In genomic region chr18:62723666-62724281, GRCh38 we compare ENCODE assay signal across 22 cellular contexts. TPM values are rescaled to one million over a fixed set of nuclear protein-coding genes. Genes with fewer than 3 reads are reported as not detected.
DNase-seq lines count a peak whose midpoint lies in the region; ATAC-seq, FAIRE-seq and TF ChIP-seq lines count a peak whose summit lies in the region.
"Had no signal": no experiment of that assay in that cellular context is flagged by ENCODE, and none has a peak within 500 bp of the region (broad histone marks: within the 10 kb centered on the region; RNA-seq: fewer than 3 reads in every experiment).

No MANE protein-coding gene starts in this region.

- H3K36me3 Mint-ChIP-seq in Calu3 (ENCODE audit: insufficient read depth, unreplicated experiment) = peaks cover 24% of the 10 kb centered on the region
- H3K36me3 Mint-ChIP-seq: activated naive CD8-positive, alpha-beta T cell had no signal

- TF ChIP-seq EP300 in esophagus muscularis mucosa (IDR thresholded peaks at IDR 0.05) = no peak

- TF ChIP-seq POLR2A in esophagus muscularis mucosa (IDR thresholded peaks at IDR 0.05; ENCODE audit: low read depth) = no peak

- peak overlapping the region; percentile 46 for H3K4me3 Mint-ChIP-seq in Calu3 (ENCODE audit: low read depth, unreplicated experiment)
- H3K4me3 Mint-ChIP-seq: activated CD4-positive, alpha-beta T cell treated with anti-CD3 and anti-CD28 coated beads, Interleukin-2, amount 10 ng/mL, durations not matched to agents 7 days and 5 days; activated naive CD8-positive, alpha-beta T cell; activated T-cell treated with anti-CD3 and anti-CD28 coated beads, Interleukin-2, amount 50 U/mL, for 24 hours; central memory CD8-positive, alpha-beta T cell; stimulated activated memory B cell treated with anti-CD40 and anti-IgM and Interleukin-4, amounts not matched to agents 10 μg/mL and 1 μg/mL and 100 μg/mL, for 72 hours had no signal

- WGBS in pancreas, 2 donors = 32 to 35% methylated on average over 5 of the region's 5 CpGs
- 73% methylated on average over 5 of the region's 5 CpGs for WGBS in esophagus muscularis mucosa

- H3K9me3 ChIP-seq in SK-N-MC (ENCODE audit: low read depth, low read length) (no peaks in the 10 kb centered on the region), pancreas (no peaks in the 10 kb centered on the region), esophagus muscularis mucosa (no peaks in the 10 kb centered on the region)
- H3K9me3 ChIP-seq: gastrocnemius medialis, SJSA1 had no signal

- no peaks in the 10 kb centered on the region for H3K9me3 Mint-ChIP-seq in Calu3 (ENCODE audit: low read depth, unreplicated experiment)
- H3K9me3 Mint-ChIP-seq: activated CD4-positive, alpha-beta T cell treated with anti-CD3 and anti-CD28 coated beads, Interleukin-2, amount 10 ng/mL, durations not matched to agents 7 days and 5 days; activated T-cell treated with anti-CD3 and anti-CD28 coated beads, Interleukin-2, amount 50 U/mL, for 24 hours; central memory CD8-positive, alpha-beta T cell; stimulated activated memory B cell treated with anti-CD40 and anti-IgM and Interleukin-4, amounts not matched to agents 10 μg/mL and 1 μg/mL and 100 μg/mL, for 72 hours had no signal

- intact Hi-C loops in Calu3 (cut with micrococcal nuclease; ENCODE audit: unreplicated experiment) (no loop called here), pancreas (cut with DNase I) (no loop called here), esophagus muscularis mucosa (cut with DNase I) (loop anchor here (5.0 kb wide), 1 partner anchor 154 kb away; no protein-coding TSS in a partner anchor)

- H3K4me1 ChIP-seq in pancreas (peaks cover 16 to 20% (median 16%) of the 10 kb centered on the region in 3 donors), esophagus muscularis mucosa (peaks cover 0 to 67% (median 55%) of the 10 kb centered on the region in 4 donors)

- ATAC-seq in pancreas = peak in 3 of 4 donors; percentile 38 to 45 (median 41)
- ATAC-seq: gastrocnemius medialis; stimulated activated memory B cell treated with anti-CD40 and anti-IgM and Interleukin-4, amounts not matched to agents 10 μg/mL and 1 μg/mL and 100 μg/mL, for 72 hours had no signal

- peak overlapping the region; percentile 50 for H3K27ac Mint-ChIP-seq in Calu3 (ENCODE audit: unreplicated experiment)
- H3K27ac Mint-ChIP-seq: activated CD4-positive, alpha-beta T cell treated with anti-CD3 and anti-CD28 coated beads, Interleukin-2, amount 10 ng/mL, durations not matched to agents 7 days and 5 days; activated naive CD8-positive, alpha-beta T cell; activated T-cell treated with anti-CD3 and anti-CD28 coated beads, Interleukin-2, amount 50 U/mL, for 24 hours; stimulated activated memory B cell treated with anti-CD40 and anti-IgM and Interleukin-4, amounts not matched to agents 10 μg/mL and 1 μg/mL and 100 μg/mL, for 72 hours had no signal

- H3K27me3 Mint-ChIP-seq in Calu3 (ENCODE audit: unreplicated experiment) = no peaks in the 10 kb centered on the region
- H3K27me3 Mint-ChIP-seq: activated naive CD8-positive, alpha-beta T cell; activated T-cell treated with anti-CD3 and anti-CD28 coated beads, Interleukin-2, amount 50 U/mL, for 24 hours; central memory CD8-positive, alpha-beta T cell; stimulated activated memory B cell treated with anti-CD40 and anti-IgM and Interleukin-4, amounts not matched to agents 10 μg/mL and 1 μg/mL and 100 μg/mL, for 72 hours had no signal

- TF ChIP-seq CTCF in Calu3 (IDR thresholded peaks at IDR 0.05; ENCODE audit: unreplicated experiment) (no peak), pancreas (IDR thresholded peaks at IDR 0.05) (no peak), esophagus muscularis mucosa (IDR thresholded peaks at IDR 0.05) (no peak)

- no peak for FAIRE-seq in pancreas (lab: Jason Lieb, UNC)
- FAIRE-seq: GM18507, urothelium cell line had no signal

- H3K27me3 ChIP-seq in pancreas (no peaks in the 10 kb centered on the region), esophagus muscularis mucosa (no peaks in the 10 kb centered on the region)
- H3K27me3 ChIP-seq: gastrocnemius medialis, SJSA1 had no signal

- BruUV-seq in Calu3 (replicated peaks; lab: Mats Ljungman, UMichigan) = no TSS peak

- CTCF ChIA-PET in Calu3 (lab: Charles Lee) = interaction anchor here (0.6 to 0.7 kb wide), 2 partner anchors 38 to 673 kb away, joined by 3 to 4 read pairs; no protein-coding TSS in a partner anchor

- H3K4me1 Mint-ChIP-seq in Calu3 (ENCODE audit: low read depth, unreplicated experiment) = peaks cover 48% of the 10 kb centered on the region

- H3K4me3 ChIP-seq in SK-N-MC (0 out of 2 replicates have a peak overlapping the region, but pooled peaks have one; percentile 15), pancreas (no peak overlapping the region), esophagus muscularis mucosa (no peak overlapping the region)
- H3K4me3 ChIP-seq: gastrocnemius medialis, SJSA1, skin epidermis had no signal

- DNase-seq in Calu3 = no peak
- no peak for DNase-seq in SK-N-MC (ENCODE audit: low read depth, low spot score)
- DNase-seq in globus pallidus (ENCODE audit: low spot score) = peak; percentile 58
- no peak for DNase-seq in pancreas
- DNase-seq in NCI-H1417 (lab: John Stamatoyannopoulos, UW) = no peak
- no peak for DNase-seq in esophagus muscularis mucosa (ENCODE audit: extremely low spot score)
- no peak for DNase-seq in AG08396 (ENCODE audit: low spot score)
- DNase-seq in RKO (ENCODE audit: low spot score) = no peak
- DNase-seq: activated CD4-positive, alpha-beta T cell treated with anti-CD3 and anti-CD28 coated beads, Interleukin-2, amount 10 ng/mL, durations not matched to agents 7 days and 5 days; activated T-cell treated with anti-CD3 and anti-CD28 coated beads, Interleukin-2, amount 50 U/mL, for 24 hours; gastrocnemius medialis; mesenchymal stem cell; NCI-H1694; NCI-H446 had no signal

- no peak overlapping the region for H3K9ac ChIP-seq in SK-N-MC (ENCODE audit: insufficient read length)

- no peak overlapping the region for H3K27ac ChIP-seq in SK-N-MC
- H3K27ac ChIP-seq in pancreas = no peak overlapping the region
- peak overlapping the region in 1 of 4 donors; percentile 8 for H3K27ac ChIP-seq in esophagus muscularis mucosa (replicated peaks in 1 of 4)
- H3K27ac ChIP-seq: gastrocnemius medialis, HL-60, SJSA1, skin epidermis had no signal

- H3K36me3 ChIP-seq in SK-N-MC (ENCODE audit: insufficient read depth, low read length) = no peaks in the 10 kb centered on the region
- no peaks in the 10 kb centered on the region for H3K36me3 ChIP-seq in pancreas
- no peaks in the 10 kb centered on the region for H3K36me3 ChIP-seq in esophagus muscularis mucosa
- H3K36me3 ChIP-seq: gastrocnemius medialis, SJSA1 had no signal

RNA-seq across cellular contexts. Expression of gene PHLPP1, which starts 8.4 kb away (rescaled TPM):
- total RNA-seq in Calu3 (2022) (28.0 and 32.8 TPM in 2 replicates), pancreas (10 to 100 TPM in 3 of 6 donors, 1 to 10 TPM in 3; 7.5 to 14.7 (median 9.9) TPM), esophagus muscularis mucosa (10 to 100 TPM; 11.6 to 23.0 (median 17.3) TPM)
- 1 to 10 TPM; 2.9 to 4.0 TPM for polyA plus RNA-seq in pancreas
